In genomic region chr17:50064253-50064991, GRCh38 we compare ENCODE assay signal across 9 cellular contexts. TPM values are rescaled to one million over a fixed set of nuclear protein-coding genes. Genes with fewer than 3 reads are reported as not detected.
A peak's percentile ranks its signal among the peaks of the same experiment; 100 is the strongest.
DNase-seq lines count a peak whose midpoint lies in the region; ATAC-seq and TF ChIP-seq lines count a peak whose summit lies in the region.
"Had no signal": no experiment of that assay in that cellular context is flagged by ENCODE, and none has a peak within 500 bp of the region (broad histone marks: within the 10 kb centered on the region; RNA-seq: fewer than 3 reads in every experiment).

No MANE protein-coding gene starts in this region.

- peaks cover 89% of the 10 kb centered on the region for H3K79me2 ChIP-seq in PC-3 (ENCODE audit: low read length)

- peaks cover 32% of the 10 kb centered on the region for H3F3A ChIP-seq in PC-3 (ENCODE audit: low read length, unreplicated experiment)

- DNase-seq in AG04449 (ENCODE audit: low read depth, low spot score) (peak; percentile 94), PC-3 (peak; percentile 100), epithelial cell of prostate (ENCODE audit: low read depth, low spot score) (peak; percentile 77), neural crest cell (ENCODE audit: low read depth, low spot score) (no peak), DMS153 (lab: John Stamatoyannopoulos, UW) (no peak)
- DNase-seq in stimulated activated CD8-positive, alpha-beta memory T cell treated with anti-CD3 and anti-CD28 coated beads, Interleukin-4, amount 100 ng/mL, for 48 hours, result no peak
- DNase-seq: Caco-2 had no signal

- H3K4me1 ChIP-seq in PC-3 (ENCODE audit: insufficient read depth, low read length), result peaks cover 76% of the 10 kb centered on the region
- H3K4me1 ChIP-seq: Caco-2 had no signal

- H3K27ac ChIP-seq in PC-3 (ENCODE audit: low read length), result peak overlapping the region; percentile 96
- peak overlapping the region; percentile 100 for H3K27ac ChIP-seq in epithelial cell of prostate

- H2AFZ ChIP-seq in PC-3 (ENCODE audit: low read length), result no peak overlapping the region

- POLR2A ChIA-PET in AG04449 (lab: Yijun Ruan, JAX), result interaction anchor here (0.8 to 1.1 kb wide), 3 partner anchors 9 to 38 kb away, joined by 4 to 7 read pairs (median 5); partner anchors contain the start of gene ITGA3
- POLR2A ChIA-PET in PC-3 (lab: Charles Lee; ENCODE audit: unreplicated experiment), result interaction anchor here (0.7 to 1.5 kb wide), 5 partner anchors 9 to 38 kb away, joined by 3 to 27 read pairs (median 8); partner anchors contain the start of gene ITGA3

- no TSS peak for BruUV-seq in PC-3 (replicated peaks; lab: Mats Ljungman, UMichigan)

- H3K9me3 ChIP-seq in PC-3 (ENCODE audit: low read length), result no peaks in the 10 kb centered on the region
- H3K9me3 ChIP-seq: Caco-2 had no signal

- peaks cover 43% of the 10 kb centered on the region for H3K36me3 ChIP-seq in PC-3 (ENCODE audit: low read depth, low read length)

- no peaks in the 10 kb centered on the region for H3K9me3 Mint-ChIP-seq in neural crest cell

- peak overlapping the region; percentile 96 for H3K27ac Mint-ChIP-seq in neural crest cell (ENCODE audit: unreplicated experiment)

- H3K36me3 Mint-ChIP-seq in neural crest cell (ENCODE audit: low read depth), result no peaks in the 10 kb centered on the region

- ATAC-seq in PC-3 (peak; percentile 58), GM19467 (IDR thresholded peaks at IDR 0.05; ENCODE audit: unreplicated experiment) (no peak), HG02938 (IDR thresholded peaks at IDR 0.05; ENCODE audit: unreplicated experiment) (no peak)

- H3K27me3 ChIP-seq in PC-3 (ENCODE audit: low read length), result no peaks in the 10 kb centered on the region

- peaks cover 5% of the 10 kb centered on the region for H4K20me1 ChIP-seq in PC-3 (ENCODE audit: low read length)

- CTCF ChIA-PET in AG04449 (lab: Yijun Ruan, JAX), result interaction anchor here (0.7 to 17.8 kb wide), 8 partner anchors 10 to 67 kb away, joined by 3 to 179 read pairs (median 11); partner anchors contain the start of gene PDK2
- CTCF ChIA-PET in PC-3 (lab: Charles Lee), result interaction anchor here (0.8 to 1.5 kb wide), 5 partner anchors 9 to 37 kb away, joined by 3 to 14 read pairs (median 3); partner anchors contain the start of gene ITGA3

- H3K9ac ChIP-seq in PC-3 (ENCODE audit: low read length), result peak overlapping the region; percentile 76

- H3K9me2 ChIP-seq in PC-3 (replicated peaks; ENCODE audit: low read length), result no peaks in the 10 kb centered on the region

- H3K4me1 Mint-ChIP-seq in neural crest cell, result peaks cover 18% of the 10 kb centered on the region

- H3K4me2 ChIP-seq in PC-3 (ENCODE audit: low read length), result peak overlapping the region; percentile 97

- intact Hi-C loops in PC-3 (cut with micrococcal nuclease), result loop anchor here (2.0 kb wide), 1 partner anchor 22 kb away; no protein-coding TSS in a partner anchor

- H3K4me3 ChIP-seq in AG04449 (ENCODE audit: low read depth, low read length) (no peak overlapping the region), PC-3 (ENCODE audit: low read length) (peak overlapping the region; percentile 10; the same call in 1 of the 2 replicates)

- no peaks in the 10 kb centered on the region for H3K27me3 Mint-ChIP-seq in neural crest cell (ENCODE audit: low read depth)

- H3K4me3 Mint-ChIP-seq in neural crest cell, result no peak overlapping the region

- TF ChIP-seq CTCF in AG04449 (IDR thresholded peaks at IDR 0.05; ENCODE audit: insufficient read depth, low read length, missing control alignments), result no peak
- TF ChIP-seq CTCF in PC-3 (conservative IDR thresholded peaks at IDR 0.05; ENCODE audit: low read depth, low read length), result no peak
- no peak for TF ChIP-seq CTCF in neural crest cell (conservative IDR thresholded peaks at IDR 0.05)

RNA-seq across cellular contexts. Expression of gene ITGA3, which starts 8.5 kb away (rescaled TPM):
- 598 and 763 TPM in 2 replicates for total RNA-seq in PC-3 (2014; rRNA removed)
- total RNA-seq in neural crest cell, result 4.5 and 4.8 TPM in 2 replicates

RNA-seq across cellular contexts. Expression of gene PDK2, which starts 30.7 kb away (rescaled TPM):
- 31.9 and 37.6 TPM in 2 replicates for total RNA-seq in PC-3 (2014; rRNA removed)
- total RNA-seq in neural crest cell, result 21.6 and 24.6 TPM in 2 replicates

Comparison
In these comparisons a context has a peak if more than half of its experiments do, and no peak if none do; other contexts are left out.
1. DNase-seq: peak in AG04449 (single experiment), PC-3 (single experiment) and epithelial cell of prostate (single experiment); none in neural crest cell (single experiment), DMS153 (single experiment) and stimulated activated CD8-positive, alpha-beta memory T cell treated with anti-CD3 and anti-CD28 coated beads, Interleukin-4, amount 100 ng/mL, for 48 hours (single experiment).
2. RNA of gene ITGA3, which starts 8.5 kb away (total RNA-seq): 598 to 763 TPM in PC-3; 4.5 to 4.8 TPM in neural crest cell; every median in the first group is over 100 times any median in the second.